19 cellular contexts compared by ENCODE assay signal in genomic region chr14:97408503-97408902, GRCh38.
DNase-seq lines count a peak whose midpoint lies in the region; ATAC-seq and TF ChIP-seq lines count a peak whose summit lies in the region.
"Had no signal": no experiment of that assay in that cellular context is flagged by ENCODE, and none has a peak within 500 bp of the region (broad histone marks: within the 10 kb centered on the region; RNA-seq: fewer than 3 reads in every experiment).

No MANE protein-coding gene starts in this region.

- no peaks in the 10 kb centered on the region for H3K9me3 Mint-ChIP-seq in activated naive CD4-positive, alpha-beta T cell treated with anti-CD3 and anti-CD28 coated beads, Interleukin-2, amount 10 ng/mL, durations not matched to agents 7 days and 5 days
- H3K9me3 Mint-ChIP-seq in activated T-helper 1 cell treated with anti-CD3 and anti-CD28 coated beads, Interleukin-12 subunit alpha, Interleukin-12 subunit beta, Interleukin-2, Interleukin-4 antibody, amounts not matched to agents 30 ng/mL and 10 ng/mL and 1 ng/mL, durations not matched to agents 14 hours and 24 hours and 36 hours: no peaks in the 10 kb centered on the region
- no peaks in the 10 kb centered on the region for H3K9me3 Mint-ChIP-seq in progenitor cell of endocrine pancreas (ENCODE audit: low read depth)

- peak; percentile 34 for ATAC-seq in HG03432 (IDR thresholded peaks at IDR 0.05; ENCODE audit: unreplicated experiment)

- CTCF ChIA-PET in activated naive CD4-positive, alpha-beta T cell treated with anti-CD3 and anti-CD28 coated beads, Interleukin-2, amount 10 ng/mL, durations not matched to agents 7 days and 5 days (lab: Charles Lee): interaction anchor here (0.7 kb wide), 1 partner anchor 50 kb away, joined by 4 read pairs; no protein-coding TSS in a partner anchor

- peak overlapping the region; percentile 98 for H3K27ac ChIP-seq in neural cell (ENCODE audit: low read length)
- H3K27ac ChIP-seq: C4-2B, GM23248, left ventricle myocardium inferior, thyroid gland, vagina, VCaP had no signal

- H3K36me3 ChIP-seq in neural cell (ENCODE audit: insufficient read depth, low read length): no peaks in the 10 kb centered on the region
- H3K36me3 ChIP-seq: left ventricle myocardium inferior, thyroid gland, vagina had no signal

- no peaks in the 10 kb centered on the region for H3K27me3 ChIP-seq in neural cell (ENCODE audit: insufficient read depth, low read depth, low read length)
- H3K27me3 ChIP-seq: vagina had no signal

- H3K9ac ChIP-seq in neural cell (ENCODE audit: low read length): peak overlapping the region; percentile 86
- H3K9ac ChIP-seq: GM23248 had no signal

- no peaks in the 10 kb centered on the region for H4K20me1 ChIP-seq in neural cell (ENCODE audit: insufficient read depth)

- H3K9me3 ChIP-seq in neural cell (ENCODE audit: low read length): no peaks in the 10 kb centered on the region
- H3K9me3 ChIP-seq: left ventricle myocardium inferior, thyroid gland, vagina had no signal

- TF ChIP-seq CTCF in neural cell (IDR thresholded peaks at IDR 0.05; ENCODE audit: poor library complexity, severe bottlenecking) (no peak), progenitor cell of endocrine pancreas (IDR thresholded peaks at IDR 0.05; ENCODE audit: unreplicated experiment) (no peak)

- DNase-seq in activated naive CD4-positive, alpha-beta T cell treated with anti-CD3 and anti-CD28 coated beads, Interleukin-2, amount 10 ng/mL, durations not matched to agents 7 days and 5 days: no peak
- no peak for DNase-seq in activated naive CD4-positive, alpha-beta T cell treated with Interleukin-2 at 50 U/mL for 16 hours
- no peak for DNase-seq in activated T-helper 1 cell treated with anti-CD3 and anti-CD28 coated beads, Interleukin-12 subunit alpha, Interleukin-12 subunit beta, Interleukin-2, Interleukin-4 antibody, amounts not matched to agents 30 ng/mL and 10 ng/mL and 1 ng/mL, durations not matched to agents 14 hours and 24 hours and 36 hours (ENCODE audit: low spot score)
- DNase-seq in kidney tubule cell (ENCODE audit: low spot score): no peak
- no peak for DNase-seq in progenitor cell of endocrine pancreas (ENCODE audit: low spot score, unreplicated experiment)
- DNase-seq in NCI-H524 treated with DMSO at 0.1 percent for 48 hours (lab: John Stamatoyannopoulos, UW): no peak
- DNase-seq: glutamatergic neuron, GM23248, left ventricle myocardium inferior, NCI-H1417 treated with DMSO at 0.1 percent for 48 hours, NCI-H2081, NCI-H774, RPMI8226, thyroid gland had no signal

- H3F3A ChIP-seq in neural cell (ENCODE audit: insufficient read depth, low read length, poor library complexity, severe bottlenecking): no peaks in the 10 kb centered on the region

- no peak overlapping the region for H3K4me2 ChIP-seq in neural cell (ENCODE audit: low read length)

- H2AFZ ChIP-seq in neural cell (ENCODE audit: low read depth, low read length): no peak overlapping the region
- H2AFZ ChIP-seq: GM23248 had no signal

- H3K79me2 ChIP-seq in neural cell (replicated peaks; ENCODE audit: insufficient read depth, low read length): no peaks in the 10 kb centered on the region

- peaks cover 4% of the 10 kb centered on the region for H3K4me1 Mint-ChIP-seq in activated naive CD4-positive, alpha-beta T cell treated with anti-CD3 and anti-CD28 coated beads, Interleukin-2, amount 10 ng/mL, durations not matched to agents 7 days and 5 days
- peaks cover 32% of the 10 kb centered on the region for H3K4me1 Mint-ChIP-seq in activated T-helper 1 cell treated with anti-CD3 and anti-CD28 coated beads, Interleukin-12 subunit alpha, Interleukin-12 subunit beta, Interleukin-2, Interleukin-4 antibody, amounts not matched to agents 30 ng/mL and 10 ng/mL and 1 ng/mL, durations not matched to agents 14 hours and 24 hours and 36 hours (ENCODE audit: low read depth)
- H3K4me1 Mint-ChIP-seq in progenitor cell of endocrine pancreas (ENCODE audit: low read depth): peaks cover 5% of the 10 kb centered on the region

- peaks cover 4% of the 10 kb centered on the region for H3K27me3 Mint-ChIP-seq in activated naive CD4-positive, alpha-beta T cell treated with anti-CD3 and anti-CD28 coated beads, Interleukin-2, amount 10 ng/mL, durations not matched to agents 7 days and 5 days
- H3K27me3 Mint-ChIP-seq in activated T-helper 1 cell treated with anti-CD3 and anti-CD28 coated beads, Interleukin-12 subunit alpha, Interleukin-12 subunit beta, Interleukin-2, Interleukin-4 antibody, amounts not matched to agents 30 ng/mL and 10 ng/mL and 1 ng/mL, durations not matched to agents 14 hours and 24 hours and 36 hours (ENCODE audit: insufficient read depth): no peaks in the 10 kb centered on the region
- peaks cover 22% of the 10 kb centered on the region for H3K27me3 Mint-ChIP-seq in progenitor cell of endocrine pancreas

- intact Hi-C loops in activated T-helper 1 cell treated with anti-CD3 and anti-CD28 coated beads, Interleukin-12 subunit alpha, Interleukin-12 subunit beta, Interleukin-2, Interleukin-4 antibody, amounts not matched to agents 30 ng/mL and 10 ng/mL and 1 ng/mL, durations not matched to agents 14 hours and 24 hours and 36 hours (cut with micrococcal nuclease): loop anchor here (2.0 to 5.0 kb wide), 4 partner anchors 214 to 1864 kb away; partner anchors contain the start of gene BCL11B

- no peak for TF ChIP-seq EP300 in neural cell (conservative IDR thresholded peaks at IDR 0.05; ENCODE audit: poor library complexity, severe bottlenecking)

- no peaks in the 10 kb centered on the region for H3K9me2 ChIP-seq in neural cell (ENCODE audit: insufficient read depth, low read length)

- peaks cover 2% of the 10 kb centered on the region for H3K36me3 Mint-ChIP-seq in activated naive CD4-positive, alpha-beta T cell treated with anti-CD3 and anti-CD28 coated beads, Interleukin-2, amount 10 ng/mL, durations not matched to agents 7 days and 5 days
- H3K36me3 Mint-ChIP-seq in activated T-helper 1 cell treated with anti-CD3 and anti-CD28 coated beads, Interleukin-12 subunit alpha, Interleukin-12 subunit beta, Interleukin-2, Interleukin-4 antibody, amounts not matched to agents 30 ng/mL and 10 ng/mL and 1 ng/mL, durations not matched to agents 14 hours and 24 hours and 36 hours (ENCODE audit: low read depth): peaks cover 2% of the 10 kb centered on the region
- no peaks in the 10 kb centered on the region for H3K36me3 Mint-ChIP-seq in progenitor cell of endocrine pancreas (ENCODE audit: insufficient read depth)

- TF ChIP-seq RAD21 in neural cell (conservative IDR thresholded peaks at IDR 0.05): no peak

- peak overlapping the region; percentile 91 for H3K27ac Mint-ChIP-seq in activated naive CD4-positive, alpha-beta T cell treated with anti-CD3 and anti-CD28 coated beads, Interleukin-2, amount 10 ng/mL, durations not matched to agents 7 days and 5 days
- peak overlapping the region; percentile 88 for H3K27ac Mint-ChIP-seq in activated T-helper 1 cell treated with anti-CD3 and anti-CD28 coated beads, Interleukin-12 subunit alpha, Interleukin-12 subunit beta, Interleukin-2, Interleukin-4 antibody, amounts not matched to agents 30 ng/mL and 10 ng/mL and 1 ng/mL, durations not matched to agents 14 hours and 24 hours and 36 hours
- no peak overlapping the region for H3K27ac Mint-ChIP-seq in progenitor cell of endocrine pancreas

- no peak overlapping the region for H3K4me3 ChIP-seq in neural cell (ENCODE audit: low read length)
- H3K4me3 ChIP-seq: GM23248, left ventricle myocardium inferior, thyroid gland, vagina had no signal

- H3K4me3 Mint-ChIP-seq in activated naive CD4-positive, alpha-beta T cell treated with anti-CD3 and anti-CD28 coated beads, Interleukin-2, amount 10 ng/mL, durations not matched to agents 7 days and 5 days: peak overlapping the region; percentile 33
- H3K4me3 Mint-ChIP-seq in activated T-helper 1 cell treated with anti-CD3 and anti-CD28 coated beads, Interleukin-12 subunit alpha, Interleukin-12 subunit beta, Interleukin-2, Interleukin-4 antibody, amounts not matched to agents 30 ng/mL and 10 ng/mL and 1 ng/mL, durations not matched to agents 14 hours and 24 hours and 36 hours: peak overlapping the region; percentile 68
- H3K4me3 Mint-ChIP-seq in progenitor cell of endocrine pancreas (ENCODE audit: low read depth): no peak overlapping the region

TF ChIP-seq in neural cell, 6 proteins besides CTCF, POLR2A, EP300 and RAD21:
- TF ChIP-seq, protein P1, sequence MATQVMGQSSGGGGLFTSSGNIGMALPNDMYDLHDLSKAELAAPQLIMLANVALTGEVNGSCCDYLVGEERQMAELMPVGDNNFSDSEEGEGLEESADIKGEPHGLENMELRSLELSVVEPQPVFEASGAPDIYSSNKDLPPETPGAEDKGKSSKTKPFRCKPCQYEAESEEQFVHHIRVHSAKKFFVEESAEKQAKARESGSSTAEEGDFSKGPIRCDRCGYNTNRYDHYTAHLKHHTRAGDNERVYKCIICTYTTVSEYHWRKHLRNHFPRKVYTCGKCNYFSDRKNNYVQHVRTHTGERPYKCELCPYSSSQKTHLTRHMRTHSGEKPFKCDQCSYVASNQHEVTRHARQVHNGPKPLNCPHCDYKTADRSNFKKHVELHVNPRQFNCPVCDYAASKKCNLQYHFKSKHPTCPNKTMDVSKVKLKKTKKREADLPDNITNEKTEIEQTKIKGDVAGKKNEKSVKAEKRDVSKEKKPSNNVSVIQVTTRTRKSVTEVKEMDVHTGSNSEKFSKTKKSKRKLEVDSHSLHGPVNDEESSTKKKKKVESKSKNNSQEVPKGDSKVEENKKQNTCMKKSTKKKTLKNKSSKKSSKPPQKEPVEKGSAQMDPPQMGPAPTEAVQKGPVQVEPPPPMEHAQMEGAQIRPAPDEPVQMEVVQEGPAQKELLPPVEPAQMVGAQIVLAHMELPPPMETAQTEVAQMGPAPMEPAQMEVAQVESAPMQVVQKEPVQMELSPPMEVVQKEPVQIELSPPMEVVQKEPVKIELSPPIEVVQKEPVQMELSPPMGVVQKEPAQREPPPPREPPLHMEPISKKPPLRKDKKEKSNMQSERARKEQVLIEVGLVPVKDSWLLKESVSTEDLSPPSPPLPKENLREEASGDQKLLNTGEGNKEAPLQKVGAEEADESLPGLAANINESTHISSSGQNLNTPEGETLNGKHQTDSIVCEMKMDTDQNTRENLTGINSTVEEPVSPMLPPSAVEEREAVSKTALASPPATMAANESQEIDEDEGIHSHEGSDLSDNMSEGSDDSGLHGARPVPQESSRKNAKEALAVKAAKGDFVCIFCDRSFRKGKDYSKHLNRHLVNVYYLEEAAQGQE (IDR thresholded peaks at IDR 0.05; ENCODE audit: borderline replicate concordance): no peak
- no peak for TF ChIP-seq MXI1 (conservative IDR thresholded peaks at IDR 0.05; ENCODE audit: poor library complexity, severe bottlenecking)
- TF ChIP-seq POLR2AphosphoS5 (IDR thresholded peaks at IDR 0.05): no peak
- TF ChIP-seq SMC3 (conservative IDR thresholded peaks at IDR 0.05; ENCODE audit: poor library complexity): no peak
- no peak for TF ChIP-seq EZH2 (IDR thresholded peaks at IDR 0.05; ENCODE audit: borderline replicate concordance, insufficient read depth, low read length, poor library complexity, severe bottlenecking)
- TF ChIP-seq TAF1 (IDR thresholded peaks at IDR 0.05; ENCODE audit: low read depth): no peak
